In the genomic region with DNA sequence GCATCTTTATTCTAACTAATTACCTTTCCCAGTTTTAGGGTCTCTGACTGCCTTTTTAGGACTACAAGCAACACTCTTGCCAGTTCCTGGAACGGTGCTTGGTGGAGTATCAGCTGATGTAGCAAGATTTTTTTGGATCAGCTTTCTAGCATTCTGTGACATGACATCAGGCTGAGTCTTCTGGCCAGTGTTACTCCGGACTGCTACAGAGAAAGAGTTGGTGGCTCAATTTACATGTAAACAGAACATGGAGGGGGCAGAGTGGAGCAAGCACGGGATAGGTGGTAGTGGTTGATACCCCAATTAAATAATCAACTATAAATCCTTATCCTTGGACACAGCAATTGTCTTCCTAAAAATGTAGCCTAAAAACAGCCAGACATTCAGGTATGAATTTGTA, we compare ENCODE assay signal across 32 cellular contexts.
"Had no signal": no experiment of that assay in that cellular context is flagged by ENCODE, and none has a peak within 500 bp of the region (broad histone marks: within the 10 kb centered on the region; RNA-seq: fewer than 3 reads in every experiment).

No MANE protein-coding gene starts in this region.

- H3K4me1 Mint-ChIP-seq: activated CD4-positive, alpha-beta T cell treated with anti-CD3 and anti-CD28 coated beads for 36 hours; activated CD4-positive, alpha-beta T cell treated with anti-CD3 and anti-CD28 coated beads, Interleukin-2, amount 10 ng/mL, durations not matched to agents 24 days and 14 days; activated naive CD8-positive, alpha-beta T cell treated with anti-CD3 and anti-CD28 coated beads for 36 hours; activated naive CD8-positive, alpha-beta T cell treated with anti-CD3 and anti-CD28 coated beads, Interleukin-2, amount 50 U/mL, for 24 hours; T-helper 17 cell had no signal

- H3K27ac Mint-ChIP-seq: activated CD4-positive, alpha-beta memory T cell treated with anti-CD3 and anti-CD28 coated beads for 36 hours; activated CD4-positive, alpha-beta T cell treated with anti-CD3 and anti-CD28 coated beads for 36 hours; activated CD4-positive, alpha-beta T cell treated with anti-CD3 and anti-CD28 coated beads, Interleukin-2, amount 10 ng/mL, durations not matched to agents 24 days and 14 days; activated CD8-positive, alpha-beta memory T cell treated with anti-CD3 and anti-CD28 coated beads, Interleukin-2, amount 10 ng/mL, durations not matched to agents 7 days and 5 days; activated CD8-positive, alpha-beta T cell treated with anti-CD3 and anti-CD28 coated beads, Interleukin-2, amount 10 ng/mL, durations not matched to agents 7 days and 5 days; activated naive CD8-positive, alpha-beta T cell treated with anti-CD3 and anti-CD28 coated beads for 36 hours; activated naive CD8-positive, alpha-beta T cell treated with anti-CD3 and anti-CD28 coated beads, Interleukin-2, amount 50 U/mL, for 24 hours; effector memory CD8-positive, alpha-beta T cell; T-helper 17 cell; T-helper 2 cell treated with Interferon-gamma antibody and Interleukin-4, amounts not matched to agents 5 μg/mL and 100 μg/mL, for 36 hours had no signal

- H3K27me3 Mint-ChIP-seq: activated CD4-positive, alpha-beta memory T cell treated with anti-CD3 and anti-CD28 coated beads for 36 hours; activated CD4-positive, alpha-beta T cell treated with anti-CD3 and anti-CD28 coated beads for 36 hours; activated CD4-positive, alpha-beta T cell treated with anti-CD3 and anti-CD28 coated beads, Interleukin-2, amount 10 ng/mL, durations not matched to agents 24 days and 14 days; activated CD8-positive, alpha-beta memory T cell treated with anti-CD3 and anti-CD28 coated beads, Interleukin-2, amount 10 ng/mL, durations not matched to agents 7 days and 5 days; activated naive CD8-positive, alpha-beta T cell treated with anti-CD3 and anti-CD28 coated beads for 36 hours; activated naive CD8-positive, alpha-beta T cell treated with anti-CD3 and anti-CD28 coated beads, Interleukin-2, amount 50 U/mL, for 24 hours; effector memory CD8-positive, alpha-beta T cell; T-helper 17 cell had no signal

- DNase-seq: activated CD4-positive, alpha-beta memory T cell treated with anti-CD3 and anti-CD28 coated beads for 36 hours; activated CD4-positive, alpha-beta T cell treated with anti-CD3 and anti-CD28 coated beads for 36 hours; activated CD4-positive, alpha-beta T cell treated with anti-CD3 and anti-CD28 coated beads, Interleukin-2, amount 10 ng/mL, durations not matched to agents 24 days and 14 days; activated CD4-positive, CD25-positive, alpha-beta regulatory T cell; activated CD4-positive, CD25-positive, alpha-beta regulatory T cell treated with anti-CD3 and anti-CD28 coated beads, Interleukin-2, amount 50 U/mL, for 72 hours; activated CD8-positive, alpha-beta memory T cell treated with anti-CD3 and anti-CD28 coated beads, Interleukin-2, amount 10 ng/mL, durations not matched to agents 7 days and 5 days; activated CD8-positive, alpha-beta memory T cell treated with anti-CD3 and anti-CD28 coated beads, Interleukin-2, amount 50 U/mL, for 4 hours; activated CD8-positive, alpha-beta T cell treated with anti-CD3 and anti-CD28 coated beads, Interleukin-2, amount 10 ng/mL, durations not matched to agents 7 days and 5 days; activated gamma-delta T cell; activated naive CD4-positive, alpha-beta T cell; activated naive CD4-positive, alpha-beta T cell treated with anti-CD3 and anti-CD28 coated beads, Interleukin-2, amount 50 U/mL, for 16 hours; activated naive CD8-positive, alpha-beta T cell treated with anti-CD3 and anti-CD28 coated beads for 36 hours; activated naive CD8-positive, alpha-beta T cell treated with anti-CD3 and anti-CD28 coated beads, Interleukin-2, amount 50 U/mL, for 24 hours; activated T-cell treated with anti-CD3 and anti-CD28 coated beads, Interleukin-2, amount 50 U/mL, for 4 hours; adrenal gland; amygdala; aorta; body of pancreas; caudate nucleus; cortex of kidney; dermis blood vessel endothelial cell; effector CD4-positive, alpha-beta T cell; effector memory CD8-positive, alpha-beta T cell; erythroblast; foreskin keratinocyte; T-helper 1 cell; T-helper 17 cell; T1000 had no signal

- H3K4me3 Mint-ChIP-seq: activated CD4-positive, alpha-beta memory T cell treated with anti-CD3 and anti-CD28 coated beads for 36 hours; activated CD4-positive, alpha-beta T cell treated with anti-CD3 and anti-CD28 coated beads for 36 hours; activated CD4-positive, alpha-beta T cell treated with anti-CD3 and anti-CD28 coated beads, Interleukin-2, amount 10 ng/mL, durations not matched to agents 24 days and 14 days; activated CD8-positive, alpha-beta memory T cell treated with anti-CD3 and anti-CD28 coated beads, Interleukin-2, amount 10 ng/mL, durations not matched to agents 7 days and 5 days; activated CD8-positive, alpha-beta T cell treated with anti-CD3 and anti-CD28 coated beads, Interleukin-2, amount 10 ng/mL, durations not matched to agents 7 days and 5 days; activated naive CD8-positive, alpha-beta T cell treated with anti-CD3 and anti-CD28 coated beads for 36 hours; activated naive CD8-positive, alpha-beta T cell treated with anti-CD3 and anti-CD28 coated beads, Interleukin-2, amount 50 U/mL, for 24 hours; activated T-cell treated with anti-CD3 and anti-CD28 coated beads, Interleukin-2, amount 50 U/mL, for 4 hours; effector memory CD8-positive, alpha-beta T cell; T-helper 17 cell; T-helper 2 cell treated with Interferon-gamma antibody and Interleukin-4, amounts not matched to agents 5 μg/mL and 100 μg/mL, for 36 hours had no signal

- H3K9me3 Mint-ChIP-seq: activated CD4-positive, alpha-beta memory T cell treated with anti-CD3 and anti-CD28 coated beads for 36 hours; activated CD4-positive, alpha-beta T cell treated with anti-CD3 and anti-CD28 coated beads, Interleukin-2, amount 10 ng/mL, durations not matched to agents 24 days and 14 days; activated naive CD8-positive, alpha-beta T cell treated with anti-CD3 and anti-CD28 coated beads for 36 hours; activated naive CD8-positive, alpha-beta T cell treated with anti-CD3 and anti-CD28 coated beads, Interleukin-2, amount 50 U/mL, for 24 hours; activated T-cell treated with anti-CD3 and anti-CD28 coated beads, Interleukin-2, amount 50 U/mL, for 4 hours; effector memory CD8-positive, alpha-beta T cell; T-helper 2 cell treated with Interferon-gamma antibody and Interleukin-4, amounts not matched to agents 5 μg/mL and 100 μg/mL, for 36 hours had no signal

- H3K27ac ChIP-seq: adrenal gland, body of pancreas, esophagus muscularis mucosa, foreskin keratinocyte, gastroesophageal sphincter had no signal

- H3K27me3 ChIP-seq: adrenal gland, body of pancreas, esophagus muscularis mucosa, foreskin keratinocyte, gastroesophageal sphincter had no signal

- FAIRE-seq: colon had no signal

- ATAC-seq: activated CD4-positive, alpha-beta T cell treated with anti-CD3 and anti-CD28 coated beads for 36 hours; activated CD8-positive, alpha-beta memory T cell treated with anti-CD3 and anti-CD28 coated beads, Interleukin-2, amount 10 ng/mL, durations not matched to agents 7 days and 5 days; activated CD8-positive, alpha-beta T cell treated with anti-CD3 and anti-CD28 coated beads, Interleukin-2, amount 10 ng/mL, durations not matched to agents 7 days and 5 days; activated naive CD8-positive, alpha-beta T cell treated with anti-CD3 and anti-CD28 coated beads, Interleukin-2, amount 50 U/mL, for 24 hours; activated T-cell treated with anti-CD3 and anti-CD28 coated beads, Interleukin-2, amount 50 U/mL, for 4 hours; body of pancreas; effector memory CD8-positive, alpha-beta T cell; foreskin keratinocyte; gastroesophageal sphincter; T-helper 17 cell had no signal

- H3K4me1 ChIP-seq: adrenal gland, body of pancreas, esophagus muscularis mucosa, foreskin keratinocyte, gastroesophageal sphincter had no signal

- H3K9me3 ChIP-seq: adrenal gland, body of pancreas, esophagus muscularis mucosa, gastroesophageal sphincter had no signal

- H3K4me3 ChIP-seq: adrenal gland, body of pancreas, esophagus muscularis mucosa, gastroesophageal sphincter had no signal
